Comparison of ENCODE assay signal across 14 cellular contexts in the genomic region with DNA sequence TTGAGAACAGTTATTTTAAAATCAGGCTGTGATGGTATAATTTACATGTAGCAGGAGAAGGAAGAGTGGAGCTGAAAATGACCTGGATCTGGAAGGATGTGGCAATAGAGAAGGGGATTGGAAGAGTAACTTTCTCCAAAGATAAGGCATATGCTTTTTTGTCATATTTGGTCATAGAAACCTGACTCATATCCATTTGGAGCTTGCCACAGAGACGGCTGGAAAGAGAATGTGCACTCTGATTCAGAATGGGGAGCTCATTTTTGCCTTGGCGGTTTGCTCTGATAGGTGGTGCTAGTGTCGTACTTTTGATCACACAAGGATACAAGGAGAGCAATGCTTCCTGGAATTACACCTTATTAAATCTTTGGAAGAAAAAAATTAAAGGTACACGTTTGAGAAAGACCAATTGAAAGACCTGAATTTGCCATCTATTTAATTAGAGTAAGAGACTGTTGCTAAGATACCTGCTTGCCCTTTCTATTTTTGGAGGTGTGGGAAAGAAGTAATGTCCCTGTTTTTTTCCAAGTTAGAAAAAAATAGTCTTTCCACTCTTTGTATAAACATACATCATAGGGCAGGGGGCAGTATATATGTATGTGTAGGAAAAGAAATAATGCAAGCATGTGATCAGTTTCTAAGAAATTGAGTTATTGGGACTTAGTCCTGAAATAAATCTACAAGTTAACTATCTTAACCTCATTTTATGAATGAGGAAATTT. TPM values are rescaled to one million over a fixed set of nuclear protein-coding genes. Genes with fewer than 3 reads are reported as not detected.
DNase-seq lines count a peak whose midpoint lies in the region; ATAC-seq and TF ChIP-seq lines count a peak whose summit lies in the region.
"Had no signal": no experiment of that assay in that cellular context is flagged by ENCODE, and none has a peak within 500 bp of the region (broad histone marks: within the 10 kb centered on the region; RNA-seq: fewer than 3 reads in every experiment).

No MANE protein-coding gene starts in this region.

- peaks cover 40% of the 10 kb centered on the region for H3K4me1 Mint-ChIP-seq in activated naive CD8-positive, alpha-beta T cell treated with anti-CD3 and anti-CD28 coated beads, Interleukin-2, amount 50 U/mL, for 24 hours
- peaks cover 44% of the 10 kb centered on the region for H3K4me1 Mint-ChIP-seq in activated naive CD8-positive, alpha-beta T cell treated with anti-CD3 and anti-CD28 coated beads for 36 hours

- no peaks in the 10 kb centered on the region for H3K9me3 ChIP-seq in thoracic aorta
- H3K9me3 ChIP-seq: BLaER1 treated with 17β-estradiol and CSF1 and Interleukin-3, amounts not matched to agents 10 nM and 100 nM had no signal

- no peaks in the 10 kb centered on the region for H3K27me3 ChIP-seq in thoracic aorta (replicated peaks; ENCODE audit: insufficient read depth)

- TF ChIP-seq CTCF in fibroblast of villous mesenchyme (IDR thresholded peaks at IDR 0.05; ENCODE audit: insufficient read depth, low read depth, low read length) (no peak), thoracic aorta (IDR thresholded peaks at IDR 0.05) (peak; percentile 11)

- H3K4me3 Mint-ChIP-seq in activated naive CD8-positive, alpha-beta T cell treated with anti-CD3 and anti-CD28 coated beads, Interleukin-2, amount 50 U/mL, for 24 hours: no peak overlapping the region
- no peak overlapping the region for H3K4me3 Mint-ChIP-seq in activated naive CD8-positive, alpha-beta T cell treated with anti-CD3 and anti-CD28 coated beads for 36 hours

- no peak for DNase-seq in activated naive CD8-positive, alpha-beta T cell treated with anti-CD3 and anti-CD28 coated beads, Interleukin-2, amount 50 U/mL, for 24 hours
- DNase-seq in activated naive CD8-positive, alpha-beta T cell treated with anti-CD3 and anti-CD28 coated beads for 36 hours: no peak
- DNase-seq in fibroblast of villous mesenchyme (ENCODE audit: low read depth): peak; percentile 83
- no peak for DNase-seq in thoracic aorta (ENCODE audit: low spot score)
- DNase-seq: NCI-H2029 treated with DMSO at 0.1 percent for 48 hours, SHP77, trophoblast cell had no signal

- no peaks in the 10 kb centered on the region for H3K27me3 Mint-ChIP-seq in activated naive CD8-positive, alpha-beta T cell treated with anti-CD3 and anti-CD28 coated beads, Interleukin-2, amount 50 U/mL, for 24 hours
- no peaks in the 10 kb centered on the region for H3K27me3 Mint-ChIP-seq in activated naive CD8-positive, alpha-beta T cell treated with anti-CD3 and anti-CD28 coated beads for 36 hours

- peak overlapping the region; percentile 5 for H3K27ac Mint-ChIP-seq in activated naive CD8-positive, alpha-beta T cell treated with anti-CD3 and anti-CD28 coated beads, Interleukin-2, amount 50 U/mL, for 24 hours
- no peak overlapping the region for H3K27ac Mint-ChIP-seq in activated naive CD8-positive, alpha-beta T cell treated with anti-CD3 and anti-CD28 coated beads for 36 hours

- peaks cover 15% of the 10 kb centered on the region for H3K36me3 Mint-ChIP-seq in activated naive CD8-positive, alpha-beta T cell treated with anti-CD3 and anti-CD28 coated beads, Interleukin-2, amount 50 U/mL, for 24 hours (ENCODE audit: low read depth)
- peaks cover 16% of the 10 kb centered on the region for H3K36me3 Mint-ChIP-seq in activated naive CD8-positive, alpha-beta T cell treated with anti-CD3 and anti-CD28 coated beads for 36 hours

- no peak for ATAC-seq in activated naive CD8-positive, alpha-beta T cell treated with anti-CD3 and anti-CD28 coated beads, Interleukin-2, amount 50 U/mL, for 24 hours
- ATAC-seq in SK-N-SH treated with all-trans-retinoic acid at 6 μM for 48 hours (peak; percentile 75), thoracic aorta (ENCODE audit: insufficient number of reproducible peaks, low FRiP score, low read depth) (peak; percentile 42), GM21717 (IDR thresholded peaks at IDR 0.05; ENCODE audit: unreplicated experiment) (no peak), HG02852 (IDR thresholded peaks at IDR 0.05; ENCODE audit: unreplicated experiment) (no peak), GM19035 (IDR thresholded peaks at IDR 0.05; ENCODE audit: unreplicated experiment) (no peak)
- ATAC-seq: left lobe of liver had no signal

- H3K9me3 Mint-ChIP-seq in activated naive CD8-positive, alpha-beta T cell treated with anti-CD3 and anti-CD28 coated beads, Interleukin-2, amount 50 U/mL, for 24 hours: no peaks in the 10 kb centered on the region
- no peaks in the 10 kb centered on the region for H3K9me3 Mint-ChIP-seq in activated naive CD8-positive, alpha-beta T cell treated with anti-CD3 and anti-CD28 coated beads for 36 hours

- H3K4me1 ChIP-seq in thoracic aorta (ENCODE audit: control insufficient read depth in 1 of 2, low read depth in 2 of 2): peaks cover 7 to 23% of the 10 kb centered on the region in 2 donors

- H3K36me3 ChIP-seq in thoracic aorta: peaks cover 13% of the 10 kb centered on the region

- H3K4me3 ChIP-seq in fibroblast of villous mesenchyme (ENCODE audit: low read depth, low read length): no peak overlapping the region
- H3K4me3 ChIP-seq in thoracic aorta: no peak overlapping the region
- H3K4me3 ChIP-seq: BLaER1 treated with 17β-estradiol and CSF1 and Interleukin-3, amounts not matched to agents 10 nM and 100 nM had no signal

- peak overlapping the region; percentile 45 to 47 for H3K27ac ChIP-seq in thoracic aorta
- H3K27ac ChIP-seq: BLaER1 treated with 17β-estradiol and CSF1 and Interleukin-3, amounts not matched to agents 10 nM and 100 nM; parathyroid adenoma had no signal

TF ChIP-seq in SK-N-SH treated with all-trans-retinoic acid at 6 μM for 48 hours, 23 proteins besides CTCF, POLR2A, EP300 and RAD21 (continues in another document):
- no peak for TF ChIP-seq ZNF565 (CRISPR knock-in tag; conservative IDR thresholded peaks at IDR 0.05; ENCODE audit: low read depth)
- no peak for TF ChIP-seq ESRRG (CRISPR knock-in tag; IDR thresholded peaks at IDR 0.05)
- TF ChIP-seq OSR1 (CRISPR knock-in tag; IDR thresholded peaks at IDR 0.05): no peak
- TF ChIP-seq PPARA (CRISPR knock-in tag; IDR thresholded peaks at IDR 0.05; ENCODE audit: borderline replicate concordance): no peak
- TF ChIP-seq, protein P1, sequence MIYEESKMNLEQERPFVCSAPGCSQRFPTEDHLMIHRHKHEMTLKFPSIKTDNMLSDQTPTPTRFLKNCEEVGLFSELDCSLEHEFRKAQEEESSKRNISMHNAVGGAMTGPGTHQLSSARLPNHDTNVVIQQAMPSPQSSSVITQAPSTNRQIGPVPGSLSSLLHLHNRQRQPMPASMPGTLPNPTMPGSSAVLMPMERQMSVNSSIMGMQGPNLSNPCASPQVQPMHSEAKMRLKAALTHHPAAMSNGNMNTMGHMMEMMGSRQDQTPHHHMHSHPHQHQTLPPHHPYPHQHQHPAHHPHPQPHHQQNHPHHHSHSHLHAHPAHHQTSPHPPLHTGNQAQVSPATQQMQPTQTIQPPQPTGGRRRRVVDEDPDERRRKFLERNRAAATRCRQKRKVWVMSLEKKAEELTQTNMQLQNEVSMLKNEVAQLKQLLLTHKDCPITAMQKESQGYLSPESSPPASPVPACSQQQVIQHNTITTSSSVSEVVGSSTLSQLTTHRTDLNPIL (CRISPR knock-in tag; IDR thresholded peaks at IDR 0.05; ENCODE audit: low read depth): no peak
- TF ChIP-seq TOX (CRISPR knock-in tag; IDR thresholded peaks at IDR 0.05; ENCODE audit: borderline replicate concordance): no peak
- no peak for TF ChIP-seq RARB (CRISPR knock-in tag; IDR thresholded peaks at IDR 0.05)
- TF ChIP-seq ZFP3 (CRISPR knock-in tag; IDR thresholded peaks at IDR 0.05): no peak
- no peak for TF ChIP-seq ZC3H10 (CRISPR knock-in tag; IDR thresholded peaks at IDR 0.05)
- TF ChIP-seq ZNF70 (CRISPR knock-in tag; IDR thresholded peaks at IDR 0.05): no peak
- TF ChIP-seq ZNF8 (CRISPR knock-in tag; IDR thresholded peaks at IDR 0.05): no peak
- TF ChIP-seq, protein P2, sequence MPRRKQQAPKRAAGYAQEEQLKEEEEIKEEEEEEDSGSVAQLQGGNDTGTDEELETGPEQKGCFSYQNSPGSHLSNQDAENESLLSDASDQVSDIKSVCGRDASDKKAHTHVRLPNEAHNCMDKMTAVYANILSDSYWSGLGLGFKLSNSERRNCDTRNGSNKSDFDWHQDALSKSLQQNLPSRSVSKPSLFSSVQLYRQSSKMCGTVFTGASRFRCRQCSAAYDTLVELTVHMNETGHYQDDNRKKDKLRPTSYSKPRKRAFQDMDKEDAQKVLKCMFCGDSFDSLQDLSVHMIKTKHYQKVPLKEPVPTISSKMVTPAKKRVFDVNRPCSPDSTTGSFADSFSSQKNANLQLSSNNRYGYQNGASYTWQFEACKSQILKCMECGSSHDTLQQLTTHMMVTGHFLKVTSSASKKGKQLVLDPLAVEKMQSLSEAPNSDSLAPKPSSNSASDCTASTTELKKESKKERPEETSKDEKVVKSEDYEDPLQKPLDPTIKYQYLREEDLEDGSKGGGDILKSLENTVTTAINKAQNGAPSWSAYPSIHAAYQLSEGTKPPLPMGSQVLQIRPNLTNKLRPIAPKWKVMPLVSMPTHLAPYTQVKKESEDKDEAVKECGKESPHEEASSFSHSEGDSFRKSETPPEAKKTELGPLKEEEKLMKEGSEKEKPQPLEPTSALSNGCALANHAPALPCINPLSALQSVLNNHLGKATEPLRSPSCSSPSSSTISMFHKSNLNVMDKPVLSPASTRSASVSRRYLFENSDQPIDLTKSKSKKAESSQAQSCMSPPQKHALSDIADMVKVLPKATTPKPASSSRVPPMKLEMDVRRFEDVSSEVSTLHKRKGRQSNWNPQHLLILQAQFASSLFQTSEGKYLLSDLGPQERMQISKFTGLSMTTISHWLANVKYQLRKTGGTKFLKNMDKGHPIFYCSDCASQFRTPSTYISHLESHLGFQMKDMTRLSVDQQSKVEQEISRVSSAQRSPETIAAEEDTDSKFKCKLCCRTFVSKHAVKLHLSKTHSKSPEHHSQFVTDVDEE (CRISPR knock-in tag; IDR thresholded peaks at IDR 0.05): no peak
- no peak for TF ChIP-seq ISL1 (CRISPR knock-in tag; IDR thresholded peaks at IDR 0.05)

RNA-seq across cellular contexts. Expression of a gene that starts 5.4 kb away (rescaled TPM):
- total RNA-seq in activated naive CD8-positive, alpha-beta T cell treated with anti-CD3 and anti-CD28 coated beads for 36 hours: 1 to 10 TPM; 6.7 to 7.5 TPM
- total RNA-seq in fibroblast of villous mesenchyme (4.5 and 5.6 TPM in 2 replicates), thoracic aorta (1 to 10 TPM; 5.3 to 6.8 TPM)

RNA-seq across cellular contexts. Expression of a gene that starts 17.7 kb away (rescaled TPM):
- total RNA-seq in activated naive CD8-positive, alpha-beta T cell treated with anti-CD3 and anti-CD28 coated beads for 36 hours: 10 to 100 TPM; 29.2 to 32.1 TPM
- total RNA-seq in fibroblast of villous mesenchyme: 18.4 and 21.6 TPM in 2 replicates
- 1 to 10 TPM; 7.5 to 9.5 TPM for total RNA-seq in thoracic aorta

Comparison
In these comparisons a context has a peak if more than half of its experiments do, and no peak if none do; other contexts are left out.
1. ATAC-seq: peak in SK-N-SH treated with all-trans-retinoic acid at 6 μM for 48 hours (single experiment) and thoracic aorta (single experiment); none in activated naive CD8-positive, alpha-beta T cell treated with anti-CD3 and anti-CD28 coated beads, Interleukin-2, amount 50 U/mL, for 24 hours (single experiment), GM21717 (single experiment), HG02852 (single experiment) and GM19035 (single experiment).